Comparison of ENCODE assay signal across 1 cellular context in the genomic region with DNA sequence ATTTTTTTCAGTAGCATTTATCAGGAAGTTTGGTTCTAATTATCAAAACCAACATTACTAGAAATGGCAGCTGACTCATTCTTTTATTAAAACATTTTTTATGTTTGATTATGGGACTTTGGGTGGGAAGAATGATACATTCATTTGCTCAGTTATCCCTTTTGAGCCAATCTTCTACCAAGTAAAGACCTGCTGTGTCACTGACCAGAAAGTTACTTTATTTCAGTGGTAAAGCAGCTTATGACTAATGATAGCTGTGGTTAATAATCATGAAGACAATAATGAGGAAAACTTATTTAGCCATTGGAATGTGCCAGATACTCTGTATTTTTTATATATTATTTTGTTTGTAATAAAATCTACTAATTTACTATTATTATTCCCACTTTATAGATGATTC.
TF ChIP-seq lines count a peak whose summit lies in the region.

No MANE protein-coding gene starts in this region.

TF ChIP-seq in IMR-90, 13 proteins besides CTCF, POLR2A, EP300 and RAD21 (continued from another document):
- no peak for TF ChIP-seq MAZ (IDR thresholded peaks at IDR 0.05; ENCODE audit: borderline replicate concordance, low read depth, low read length)
- TF ChIP-seq CHD1 (IDR thresholded peaks at IDR 0.05; ENCODE audit: low read depth, low read length): no peak
- no peak for TF ChIP-seq SMC3 (IDR thresholded peaks at IDR 0.05; ENCODE audit: low read depth, low read length)
